32 cellular contexts compared by ENCODE assay signal in genomic region chr2:129457277-129457818, GRCh38.
"Had no signal": no experiment of that assay in that cellular context is flagged by ENCODE, and none has a peak within 500 bp of the region (broad histone marks: within the 10 kb centered on the region; RNA-seq: fewer than 3 reads in every experiment).

No MANE protein-coding gene starts in this region.

- H3K27me3 Mint-ChIP-seq: activated B cell treated with CpG ODN at 0.5 μM for 24 hours; activated CD4-positive, alpha-beta memory T cell treated with anti-CD3 and anti-CD28 coated beads, Interleukin-2, amount 10 ng/mL, durations not matched to agents 7 days and 5 days; activated naive CD4-positive, alpha-beta T cell treated with anti-CD3 and anti-CD28 coated beads, Interleukin-2, amount 10 ng/mL, durations not matched to agents 7 days and 5 days; activated T-cell treated with anti-CD3 and anti-CD28 coated beads, Interleukin-2, amount 50 U/mL, for 24 hours; brain; T-helper 17 cell had no signal

- FAIRE-seq: endometrium, endothelial cell of umbilical vein, frontal cortex had no signal

- H3K9me3 ChIP-seq: ascending aorta, breast epithelium, colonic mucosa had no signal

- H3K27me3 ChIP-seq: ascending aorta, breast epithelium, cardiac muscle cell, colonic mucosa had no signal

- H3K36me3 ChIP-seq: ascending aorta, breast epithelium, cardiac muscle cell, colonic mucosa, WERI-Rb-1 had no signal

- H3K4me1 ChIP-seq: ascending aorta, breast epithelium, colonic mucosa had no signal

- H3K9me3 Mint-ChIP-seq: activated B cell treated with CpG ODN at 0.5 μM for 24 hours; activated CD4-positive, alpha-beta memory T cell treated with anti-CD3 and anti-CD28 coated beads, Interleukin-2, amount 10 ng/mL, durations not matched to agents 7 days and 5 days; activated naive CD4-positive, alpha-beta T cell treated with anti-CD3 and anti-CD28 coated beads, Interleukin-2, amount 10 ng/mL, durations not matched to agents 7 days and 5 days; activated naive CD4-positive, alpha-beta T cell treated with anti-CD3 and anti-CD28 coated beads, Interleukin-2, amount 50 U/mL, for 72 hours; activated naive CD8-positive, alpha-beta T cell treated with anti-CD3 and anti-CD28 coated beads, Interleukin-2, amount 10 ng/mL, durations not matched to agents 7 days and 5 days; brain; T-helper 2 cell treated with Interferon-gamma antibody and Interleukin-4, amounts not matched to agents 5 μg/mL and 100 μg/mL, for 36 hours had no signal

- H3K36me3 Mint-ChIP-seq: activated naive CD4-positive, alpha-beta T cell treated with anti-CD3 and anti-CD28 coated beads, Interleukin-2, amount 10 ng/mL, durations not matched to agents 7 days and 5 days; activated naive CD4-positive, alpha-beta T cell treated with anti-CD3 and anti-CD28 coated beads, Interleukin-2, amount 50 U/mL, for 72 hours; activated naive CD8-positive, alpha-beta T cell treated with anti-CD3 and anti-CD28 coated beads, Interleukin-2, amount 10 ng/mL, durations not matched to agents 7 days and 5 days; brain had no signal

- H3K27ac ChIP-seq: ascending aorta, breast epithelium, cardiac muscle cell, colonic mucosa, epithelial cell of prostate, WERI-Rb-1 had no signal

- DNase-seq: activated B cell treated with CpG ODN at 0.5 μM for 24 hours; activated CD4-positive, alpha-beta memory T cell treated with anti-CD3 and anti-CD28 coated beads, Interleukin-2, amount 10 ng/mL, durations not matched to agents 7 days and 5 days; activated CD4-positive, alpha-beta T cell treated with anti-CD3 and anti-CD28 coated beads for 48 hours; activated CD4-positive, alpha-beta T cell treated with anti-CD3 and anti-CD28 coated beads, Interleukin-2, amount 50 U/mL, for 4 hours; activated CD8-positive, alpha-beta memory T cell treated with anti-CD3 and anti-CD28 coated beads, Interleukin-2, amount 50 U/mL, for 48 hours; activated gamma-delta T cell; activated naive CD4-positive, alpha-beta T cell; activated naive CD4-positive, alpha-beta T cell treated with anti-CD3 and anti-CD28 coated beads, Interleukin-2, amount 10 ng/mL, durations not matched to agents 7 days and 5 days; activated naive CD8-positive, alpha-beta T cell treated with anti-CD3 and anti-CD28 coated beads, Interleukin-2, amount 10 ng/mL, durations not matched to agents 7 days and 5 days; activated T-cell treated with anti-CD3 and anti-CD28 coated beads for 4 hours; activated T-cell treated with anti-CD3 and anti-CD28 coated beads, Interleukin-2, amount 50 U/mL, for 24 hours; activated T-cell treated with anti-CD3 and anti-CD28 coated beads, Interleukin-2, amount 50 U/mL, for 72 hours; central memory CD4-positive, alpha-beta T cell; cerebellar nuclear complex; colonic mucosa; effector CD8-positive, alpha-beta T cell; foreskin fibroblast; T-helper 1 cell; T-helper 17 cell; T1000; WERI-Rb-1 had no signal

- H3K4me3 ChIP-seq: ascending aorta, breast epithelium, cardiac muscle cell, colonic mucosa had no signal

- H3K27ac Mint-ChIP-seq: activated B cell treated with CpG ODN at 0.5 μM for 24 hours; activated CD4-positive, alpha-beta memory T cell treated with anti-CD3 and anti-CD28 coated beads, Interleukin-2, amount 10 ng/mL, durations not matched to agents 7 days and 5 days; activated naive CD4-positive, alpha-beta T cell treated with anti-CD3 and anti-CD28 coated beads, Interleukin-2, amount 10 ng/mL, durations not matched to agents 7 days and 5 days; activated naive CD4-positive, alpha-beta T cell treated with anti-CD3 and anti-CD28 coated beads, Interleukin-2, amount 50 U/mL, for 72 hours; activated naive CD8-positive, alpha-beta T cell treated with anti-CD3 and anti-CD28 coated beads, Interleukin-2, amount 10 ng/mL, durations not matched to agents 7 days and 5 days; activated T-cell treated with anti-CD3 and anti-CD28 coated beads, Interleukin-2, amount 50 U/mL, for 24 hours; activated T-cell treated with anti-CD3 and anti-CD28 coated beads, Interleukin-2, amount 50 U/mL, for 72 hours; brain; T-helper 17 cell; T-helper 2 cell treated with Interferon-gamma antibody and Interleukin-4, amounts not matched to agents 5 μg/mL and 100 μg/mL, for 36 hours had no signal

- H3K4me3 Mint-ChIP-seq: activated B cell treated with CpG ODN at 0.5 μM for 24 hours; activated CD4-positive, alpha-beta memory T cell treated with anti-CD3 and anti-CD28 coated beads, Interleukin-2, amount 10 ng/mL, durations not matched to agents 7 days and 5 days; activated naive CD4-positive, alpha-beta T cell treated with anti-CD3 and anti-CD28 coated beads, Interleukin-2, amount 10 ng/mL, durations not matched to agents 7 days and 5 days; activated naive CD8-positive, alpha-beta T cell treated with anti-CD3 and anti-CD28 coated beads, Interleukin-2, amount 10 ng/mL, durations not matched to agents 7 days and 5 days; activated T-cell treated with anti-CD3 and anti-CD28 coated beads, Interleukin-2, amount 50 U/mL, for 24 hours; activated T-cell treated with anti-CD3 and anti-CD28 coated beads, Interleukin-2, amount 50 U/mL, for 72 hours; brain; T-helper 17 cell; T-helper 2 cell treated with Interferon-gamma antibody and Interleukin-4, amounts not matched to agents 5 μg/mL and 100 μg/mL, for 36 hours had no signal

- ATAC-seq: activated CD4-positive, CD25-positive, alpha-beta regulatory T cell treated with anti-CD3 and anti-CD28 coated beads, Interleukin-2, amount 50 U/mL, for 24 hours; activated naive CD4-positive, alpha-beta T cell treated with anti-CD3 and anti-CD28 coated beads, Interleukin-2, amount 50 U/mL, for 72 hours; activated T-cell treated with anti-CD3 and anti-CD28 coated beads, Interleukin-2, amount 50 U/mL, for 72 hours; T-helper 17 cell had no signal

- H3K4me1 Mint-ChIP-seq: activated B cell treated with CpG ODN at 0.5 μM for 24 hours; activated CD4-positive, alpha-beta memory T cell treated with anti-CD3 and anti-CD28 coated beads, Interleukin-2, amount 10 ng/mL, durations not matched to agents 7 days and 5 days; activated naive CD4-positive, alpha-beta T cell treated with anti-CD3 and anti-CD28 coated beads, Interleukin-2, amount 10 ng/mL, durations not matched to agents 7 days and 5 days; activated naive CD8-positive, alpha-beta T cell treated with anti-CD3 and anti-CD28 coated beads, Interleukin-2, amount 10 ng/mL, durations not matched to agents 7 days and 5 days; T-helper 17 cell had no signal
